In the genomic region with DNA sequence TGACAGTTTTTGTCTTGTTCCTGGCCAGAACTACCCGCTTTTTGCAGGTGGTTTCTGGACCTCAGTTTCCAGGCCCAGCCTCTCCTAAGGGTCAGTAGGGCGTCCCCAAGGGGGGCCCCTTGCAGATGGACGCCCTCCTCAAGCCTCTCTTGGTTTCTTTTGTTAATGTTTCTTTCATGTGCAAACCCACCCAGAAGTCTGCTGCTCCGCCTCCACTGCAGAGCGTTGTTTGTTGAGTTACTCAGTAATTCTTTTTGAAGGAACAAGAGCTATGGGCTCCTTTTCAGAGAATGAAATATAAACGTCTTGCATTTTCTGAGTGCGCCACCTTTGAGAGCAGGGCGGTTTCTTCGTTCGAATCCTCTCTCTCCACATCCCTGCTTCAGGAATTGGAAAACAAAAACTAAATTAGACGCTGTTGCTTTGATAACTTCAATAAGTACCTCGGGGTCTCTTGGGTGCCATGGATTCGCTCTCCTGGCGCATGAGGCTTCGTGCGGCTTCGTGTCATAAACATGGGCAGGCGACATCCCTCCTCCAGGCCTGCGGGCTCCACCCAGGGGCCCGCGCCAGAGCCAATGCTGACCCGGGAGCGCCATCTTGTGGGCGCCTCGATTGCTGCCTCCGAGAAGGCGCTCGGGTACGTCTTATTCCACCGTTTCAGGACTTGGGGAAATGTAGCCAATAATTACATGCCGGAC, we compare ENCODE assay signal across 1 cellular context.
A peak's percentile ranks its signal among the peaks of the same experiment; 100 is the strongest.
TF ChIP-seq lines count a peak whose summit lies in the region.

No MANE protein-coding gene starts in this region.

TF ChIP-seq in K562, 482 proteins besides CTCF, POLR2A, EP300 and RAD21 (continued from another document):
- TF ChIP-seq MGA (IDR thresholded peaks at IDR 0.05) (peak; percentile 88), ZNF121 (CRISPR knock-in tag; conservative IDR thresholded peaks at IDR 0.05) (no peak), STAG1 (CRISPR knock-in tag; IDR thresholded peaks at IDR 0.05; ENCODE audit: borderline replicate concordance) (peak; percentile 71; the same call in 1 of the 2 replicates), MYNN (IDR thresholded peaks at IDR 0.05) (no peak), MYNN (CRISPR knock-in tag; IDR thresholded peaks at IDR 0.05) (no peak), RNF2 (IDR thresholded peaks at IDR 0.05) (0 out of 2 replicates have a peak, but pooled peaks have one; percentile 33), ZBTB33 (CRISPR knock-in tag; IDR thresholded peaks at IDR 0.05) (peak; percentile 72; the same call in 1 of the 2 replicates), DACH1 (IDR thresholded peaks at IDR 0.05; ENCODE audit: partially characterized antibody) (no peak), POLR2AphosphoS5 (IDR thresholded peaks at IDR 0.05; ENCODE audit: control insufficient read depth, insufficient read depth, low read depth, low read length) (no peak), SMAD4 (CRISPR knock-in tag; conservative IDR thresholded peaks at IDR 0.05) (peak; percentile 39; the same call in 1 of the 2 replicates), SMARCA4 (IDR thresholded peaks at IDR 0.05) (no peak), LCOR (CRISPR knock-in tag; IDR thresholded peaks at IDR 0.05) (no peak), DEAF1 (CRISPR knock-in tag; IDR thresholded peaks at IDR 0.05) (peak; percentile 85), DLX4 (CRISPR knock-in tag; IDR thresholded peaks at IDR 0.05) (no peak), L3MBTL2 (IDR thresholded peaks at IDR 0.05) (peak; percentile 95), MYBL2 (IDR thresholded peaks at IDR 0.05; ENCODE audit: low read depth) (no peak), MYBL2 (CRISPR knock-in tag; IDR thresholded peaks at IDR 0.05; ENCODE audit: borderline replicate concordance) (no peak), CHAMP1 (IDR thresholded peaks at IDR 0.05) (no peak), HIVEP1 (CRISPR knock-in tag; IDR thresholded peaks at IDR 0.05) (no peak), XRCC5 (IDR thresholded peaks at IDR 0.05; ENCODE audit: low read depth, low read length) (peak; percentile 63; the same call in 1 of the 2 replicates), TEAD1 (CRISPR knock-in tag; IDR thresholded peaks at IDR 0.05) (peak in 1 of 2 experiments; percentile 52; a peak in 1 of 4 replicates)
- TF ChIP-seq, protein P1, sequence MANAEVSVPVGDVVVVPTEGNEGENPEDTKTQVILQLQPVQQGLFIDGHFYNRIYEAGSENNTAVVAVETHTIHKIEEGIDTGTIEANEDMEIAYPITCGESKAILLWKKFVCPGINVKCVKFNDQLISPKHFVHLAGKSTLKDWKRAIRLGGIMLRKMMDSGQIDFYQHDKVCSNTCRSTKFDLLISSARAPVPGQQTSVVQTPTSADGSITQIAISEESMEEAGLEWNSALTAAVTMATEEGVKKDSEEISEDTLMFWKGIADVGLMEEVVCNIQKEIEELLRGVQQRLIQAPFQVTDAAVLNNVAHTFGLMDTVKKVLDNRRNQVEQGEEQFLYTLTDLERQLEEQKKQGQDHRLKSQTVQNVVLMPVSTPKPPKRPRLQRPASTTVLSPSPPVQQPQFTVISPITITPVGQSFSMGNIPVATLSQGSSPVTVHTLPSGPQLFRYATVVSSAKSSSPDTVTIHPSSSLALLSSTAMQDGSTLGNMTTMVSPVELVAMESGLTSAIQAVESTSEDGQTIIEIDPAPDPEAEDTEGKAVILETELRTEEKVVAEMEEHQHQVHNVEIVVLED (CRISPR knock-in tag; IDR thresholded peaks at IDR 0.05) = no peak
- TF ChIP-seq, protein P2, sequence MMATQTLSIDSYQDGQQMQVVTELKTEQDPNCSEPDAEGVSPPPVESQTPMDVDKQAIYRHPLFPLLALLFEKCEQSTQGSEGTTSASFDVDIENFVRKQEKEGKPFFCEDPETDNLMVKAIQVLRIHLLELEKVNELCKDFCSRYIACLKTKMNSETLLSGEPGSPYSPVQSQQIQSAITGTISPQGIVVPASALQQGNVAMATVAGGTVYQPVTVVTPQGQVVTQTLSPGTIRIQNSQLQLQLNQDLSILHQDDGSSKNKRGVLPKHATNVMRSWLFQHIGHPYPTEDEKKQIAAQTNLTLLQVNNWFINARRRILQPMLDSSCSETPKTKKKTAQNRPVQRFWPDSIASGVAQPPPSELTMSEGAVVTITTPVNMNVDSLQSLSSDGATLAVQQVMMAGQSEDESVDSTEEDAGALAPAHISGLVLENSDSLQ (IDR thresholded peaks at IDR 0.05) = no peak
- TF ChIP-seq, protein P3, sequence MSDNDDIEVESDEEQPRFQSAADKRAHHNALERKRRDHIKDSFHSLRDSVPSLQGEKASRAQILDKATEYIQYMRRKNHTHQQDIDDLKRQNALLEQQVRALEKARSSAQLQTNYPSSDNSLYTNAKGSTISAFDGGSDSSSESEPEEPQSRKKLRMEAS (CRISPR knock-in tag; IDR thresholded peaks at IDR 0.05) = peak; percentile 27; the same call in 1 of the 2 replicates
- TF ChIP-seq, protein P4, sequence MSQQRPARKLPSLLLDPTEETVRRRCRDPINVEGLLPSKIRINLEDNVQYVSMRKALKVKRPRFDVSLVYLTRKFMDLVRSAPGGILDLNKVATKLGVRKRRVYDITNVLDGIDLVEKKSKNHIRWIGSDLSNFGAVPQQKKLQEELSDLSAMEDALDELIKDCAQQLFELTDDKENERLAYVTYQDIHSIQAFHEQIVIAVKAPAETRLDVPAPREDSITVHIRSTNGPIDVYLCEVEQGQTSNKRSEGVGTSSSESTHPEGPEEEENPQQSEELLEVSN (IDR thresholded peaks at IDR 0.05; ENCODE audit: borderline replicate concordance in 1 of 2, extremely low read depth in 1 of 2, insufficient read depth in 1 of 2, insufficient read length in 1 of 2, low read depth in 1 of 2, low read length in 1 of 2, poor library complexity in 1 of 2, severe bottlenecking in 1 of 2) = peak; percentile 80 to 93
TF ChIP-seq in K562: peak in this region for 23.
